8 cellular contexts compared by ENCODE assay signal in the genomic region with DNA sequence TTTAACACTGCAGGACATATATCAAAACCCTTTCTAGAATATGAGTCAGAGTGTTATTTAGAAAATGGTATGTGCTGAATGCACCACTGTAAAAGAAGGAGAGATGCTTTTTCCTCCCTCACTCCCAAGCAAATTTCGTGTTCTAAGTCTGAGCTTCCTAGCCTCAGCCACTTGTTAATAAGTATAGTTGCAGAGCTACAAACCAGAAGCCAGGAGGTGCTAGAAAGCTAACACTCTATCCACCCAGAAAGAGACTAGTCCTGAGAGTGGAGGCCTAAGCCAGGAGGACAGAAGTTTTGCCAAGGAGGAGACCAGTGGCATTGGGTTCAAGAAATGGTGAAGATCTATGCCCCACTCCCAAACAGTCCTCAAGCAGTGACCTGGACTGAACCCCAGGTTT. TPM values are rescaled to one million over a fixed set of nuclear protein-coding genes. Genes with fewer than 3 reads are reported as not detected.
DNase-seq lines count a peak whose midpoint lies in the region; ATAC-seq and TF ChIP-seq lines count a peak whose summit lies in the region.

No MANE protein-coding gene starts in this region.

- TF ChIP-seq CTCF in choroid plexus epithelial cell (conservative IDR thresholded peaks at IDR 0.05; ENCODE audit: low read depth, low read length) (peak; percentile 52), stomach (IDR thresholded peaks at IDR 0.05) (peak in 1 of 7 experiments; percentile 15)

- TF ChIP-seq EP300 in stomach (IDR thresholded peaks at IDR 0.05): no peak

- no peak overlapping the region for H3K4me3 ChIP-seq in choroid plexus epithelial cell (ENCODE audit: low read depth, low read length)
- no peak overlapping the region for H3K4me3 ChIP-seq in stomach

- H3K4me1 ChIP-seq in stomach: peaks cover 0 to 10% (median 4%) of the 10 kb centered on the region in 4 donors

- no peaks in the 10 kb centered on the region for H3K27me3 ChIP-seq in stomach

- no peak for TF ChIP-seq POLR2A in stomach (IDR thresholded peaks at IDR 0.05)

- H3K36me3 ChIP-seq in stomach: no peaks in the 10 kb centered on the region

- ATAC-seq in HG03558 (IDR thresholded peaks at IDR 0.05; ENCODE audit: extremely low read depth, unreplicated experiment) (peak; percentile 45), HG03097 (IDR thresholded peaks at IDR 0.05; ENCODE audit: low FRiP score, unreplicated experiment) (no peak), HG03025 (IDR thresholded peaks at IDR 0.05; ENCODE audit: low FRiP score, unreplicated experiment) (no peak)

- 33 to 87% (median 66%) methylated on average over 1 of the region's 1 CpG for WGBS in stomach, 5 donors

- peak; percentile 1 for DNase-seq in NCI-H748 (lab: John Stamatoyannopoulos, UW; ENCODE audit: unreplicated experiment)
- DNase-seq in NCI-H748 treated with DMSO at 0.1 percent for 48 hours (lab: John Stamatoyannopoulos, UW): no peak
- peak; percentile 46 for DNase-seq in choroid plexus epithelial cell (ENCODE audit: low read depth)
- no peak for DNase-seq in stomach
- DNase-seq in occipital lobe (lab: John Stamatoyannopoulos, UW): no peak

- peak overlapping the region in 3 of 5 donors; percentile 5 to 68 (median 13) for H3K27ac ChIP-seq in stomach

- intact Hi-C loops in stomach (cut with DNase I; ENCODE audit: low total_unique reads): loop anchor here (10.0 kb wide), 1 partner anchor 324 kb away; no protein-coding TSS in a partner anchor

- H3K9me3 ChIP-seq in stomach: no peaks in the 10 kb centered on the region

RNA-seq across cellular contexts. Expression of gene GYG1, which starts 40.5 kb away (rescaled TPM):
- 100 to 1,000 TPM in 1 of 5 donors, 10 to 100 TPM in 3, 1 to 10 TPM in 1; 4.9 to 169 (median 32.1) TPM for total RNA-seq in stomach
- polyA plus RNA-seq in stomach: 10 to 100 TPM; 36.5 to 56.5 (median 39.7) TPM
- total RNA-seq in occipital lobe: 5.1 TPM

Comparison
In these comparisons a context has a peak if more than half of its experiments do, and no peak if none do; other contexts are left out.
1. DNase-seq: peak in NCI-H748 (single experiment) and choroid plexus epithelial cell (single experiment); none in NCI-H748 treated with DMSO at 0.1 percent for 48 hours (single experiment), stomach (single experiment) and occipital lobe (single experiment).